ENCODE assay signal across 24 cellular contexts in genomic region chr17:73803867-73804539, GRCh38.
A peak's percentile ranks its signal among the peaks of the same experiment; 100 is the strongest.
DNase-seq lines count a peak whose midpoint lies in the region; ATAC-seq and TF ChIP-seq lines count a peak whose summit lies in the region.
"Had no signal": no experiment of that assay in that cellular context is flagged by ENCODE, and none has a peak within 500 bp of the region (broad histone marks: within the 10 kb centered on the region; RNA-seq: fewer than 3 reads in every experiment).

No MANE protein-coding gene starts in this region.

- DNase-seq in NCI-H1092 treated with DMSO at 0.1 percent for 48 hours (lab: John Stamatoyannopoulos, UW), result peak; percentile 89
- peak; percentile 96 to 99 for DNase-seq in NCI-H2081 (lab: John Stamatoyannopoulos, UW)
- peak; percentile 77 for DNase-seq in NCI-H748 treated with DMSO at 0.1 percent for 48 hours (lab: John Stamatoyannopoulos, UW)
- DNase-seq in neural progenitor cell (ENCODE audit: low spot score), result no peak
- DNase-seq: activated CD4-positive, alpha-beta T cell treated with anti-CD3 and anti-CD28 coated beads for 4 hours; activated CD8-positive, alpha-beta memory T cell treated with anti-CD3 and anti-CD28 coated beads, Interleukin-2, amount 50 U/mL, for 4 hours; activated effector memory CD4-positive, alpha-beta T cell treated with Interleukin-2 at 50 U/mL for 16 hours; CD4-positive, alpha-beta memory T cell; DMS79; GM23248; left cardiac atrium; MM.1S; NCI-H446 treated with DMSO at 0.1 percent for 48 hours; Right ventricle myocardium superior; stimulated activated CD4-positive, alpha-beta T cell treated with anti-CD3 and anti-CD28 coated beads, Interleukin-2, amount 100 ng/mL, for 48 hours; stimulated activated naive CD8-positive, alpha-beta T cell treated with anti-CD3 and anti-CD28 coated beads, Interleukin-15, Interleukin-2, amounts not matched to agents 100 U/mL and 50 U/mL, for 24 hours; T-cell; thyroid gland had no signal

- H3K9me3 Mint-ChIP-seq in neural progenitor cell, result peaks cover 14% of the 10 kb centered on the region

- no peak overlapping the region for H3K4me3 ChIP-seq in neural progenitor cell
- H3K4me3 ChIP-seq: GM12878, GM23248, K562, thyroid gland had no signal

- peaks cover 18% of the 10 kb centered on the region for H3K4me1 Mint-ChIP-seq in neural progenitor cell

- peaks cover 10% of the 10 kb centered on the region for H3K4me1 ChIP-seq in neural progenitor cell
- H3K4me1 ChIP-seq: thyroid gland had no signal

- H3K4me3 Mint-ChIP-seq in neural progenitor cell, result no peak overlapping the region
- H3K4me3 Mint-ChIP-seq: CD4-positive, alpha-beta memory T cell; natural killer cell treated with Interleukin-12 subunit alpha and Interleukin-12 subunit beta and Interleukin-15 and Interleukin-18, amount 100 ng/mL, for 72 hours; T-cell had no signal

- peaks cover 2% of the 10 kb centered on the region for H3K27me3 Mint-ChIP-seq in neural progenitor cell (ENCODE audit: insufficient read depth, low read depth)

- ATAC-seq in GM19395 (IDR thresholded peaks at IDR 0.05; ENCODE audit: unreplicated experiment) (no peak), HG03442 (IDR thresholded peaks at IDR 0.05; ENCODE audit: unreplicated experiment) (no peak), GM21786 (IDR thresholded peaks at IDR 0.05; ENCODE audit: unreplicated experiment) (no peak)
- ATAC-seq: GM12878; K562; left cardiac atrium; natural killer cell treated with Interleukin-12 subunit alpha and Interleukin-12 subunit beta and Interleukin-15 and Interleukin-18, amount 100 ng/mL, for 72 hours; stimulated activated naive CD8-positive, alpha-beta T cell treated with anti-CD3 and anti-CD28 coated beads, Interleukin-15, Interleukin-2, amounts not matched to agents 100 U/mL and 50 U/mL, for 24 hours; T-cell had no signal

- H3K4me2 ChIP-seq in neural progenitor cell, result no peak overlapping the region

- no peak overlapping the region for H3K27ac ChIP-seq in neural progenitor cell
- H3K27ac ChIP-seq: GM23248, thyroid gland had no signal

- no peaks in the 10 kb centered on the region for H3K27me3 ChIP-seq in neural progenitor cell
- H3K27me3 ChIP-seq: thyroid gland had no signal

- no peak for TF ChIP-seq CTCF in neural progenitor cell (IDR thresholded peaks at IDR 0.05)

- no peaks in the 10 kb centered on the region for H3K79me2 ChIP-seq in neural progenitor cell (ENCODE audit: low read depth)

- H3K27ac Mint-ChIP-seq in neural progenitor cell, result no peak overlapping the region
- H3K27ac Mint-ChIP-seq: CD4-positive, alpha-beta memory T cell; natural killer cell treated with Interleukin-12 subunit alpha and Interleukin-12 subunit beta and Interleukin-15 and Interleukin-18, amount 100 ng/mL, for 72 hours; T-cell had no signal

- H3K9ac ChIP-seq in neural progenitor cell, result no peak overlapping the region
- H3K9ac ChIP-seq: GM23248 had no signal

- no peaks in the 10 kb centered on the region for H3K36me3 Mint-ChIP-seq in neural progenitor cell

- peak overlapping the region; percentile 75 for H2AFZ ChIP-seq in neural progenitor cell (replicated peaks)
- H2AFZ ChIP-seq: GM23248 had no signal

- H3K9me3 ChIP-seq in neural progenitor cell (ENCODE audit: low read depth), result no peaks in the 10 kb centered on the region
- H3K9me3 ChIP-seq: thyroid gland had no signal

- H3K36me3 ChIP-seq in neural progenitor cell, result no peaks in the 10 kb centered on the region
- H3K36me3 ChIP-seq: thyroid gland had no signal

- H3F3A ChIP-seq in neural progenitor cell (ENCODE audit: low read depth), result no peaks in the 10 kb centered on the region

- H4K20me1 ChIP-seq in neural progenitor cell (ENCODE audit: low read depth), result no peaks in the 10 kb centered on the region
